ENCODE assay signal across 21 cellular contexts in the genomic region with DNA sequence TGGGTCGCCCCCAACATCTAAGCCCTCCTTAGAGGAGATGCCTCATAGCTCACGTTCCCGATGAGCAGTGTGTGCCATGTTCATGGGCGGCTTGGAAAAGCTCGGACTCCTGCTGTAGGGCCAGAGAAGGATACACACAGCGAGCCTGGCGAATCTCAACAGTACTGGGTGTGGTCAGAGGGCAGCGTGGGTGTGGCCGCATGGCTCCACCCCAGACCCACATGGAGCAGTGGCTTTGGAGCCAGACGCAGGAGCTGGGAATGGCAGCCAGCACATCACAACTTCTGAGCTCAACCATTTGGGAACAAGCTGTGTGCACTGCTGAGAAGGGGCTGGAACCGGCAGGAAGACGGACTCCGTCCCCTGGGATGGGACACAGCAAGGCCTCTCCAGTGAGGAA. TPM values are rescaled to one million over a fixed set of nuclear protein-coding genes. Genes with fewer than 3 reads are reported as not detected.
"Had no signal": no experiment of that assay in that cellular context is flagged by ENCODE, and none has a peak within 500 bp of the region (broad histone marks: within the 10 kb centered on the region; RNA-seq: fewer than 3 reads in every experiment).

No MANE protein-coding gene starts in this region.

- H3K9me3 ChIP-seq: left ventricle myocardium inferior, right lobe of liver, spleen, tibial artery had no signal

- H3K4me3 Mint-ChIP-seq: activated CD4-positive, alpha-beta memory T cell treated with anti-CD3 and anti-CD28 coated beads for 36 hours; activated CD4-positive, alpha-beta T cell treated with anti-CD3 and anti-CD28 coated beads for 36 hours; activated CD8-positive, alpha-beta memory T cell treated with anti-CD3 and anti-CD28 coated beads, Interleukin-2, amount 10 ng/mL, durations not matched to agents 7 days and 5 days; activated naive CD4-positive, alpha-beta T cell treated with anti-CD3 and anti-CD28 coated beads, Interleukin-2, amount 10 ng/mL, durations not matched to agents 7 days and 5 days; naive thymus-derived CD8-positive, alpha-beta T cell had no signal

- H3K27ac Mint-ChIP-seq: activated CD4-positive, alpha-beta memory T cell treated with anti-CD3 and anti-CD28 coated beads for 36 hours; activated CD4-positive, alpha-beta T cell treated with anti-CD3 and anti-CD28 coated beads for 36 hours; activated CD8-positive, alpha-beta memory T cell treated with anti-CD3 and anti-CD28 coated beads, Interleukin-2, amount 10 ng/mL, durations not matched to agents 7 days and 5 days; activated naive CD4-positive, alpha-beta T cell treated with anti-CD3 and anti-CD28 coated beads, Interleukin-2, amount 10 ng/mL, durations not matched to agents 7 days and 5 days; progenitor cell of endocrine pancreas had no signal

- H3K4me3 ChIP-seq: left ventricle myocardium inferior, right lobe of liver, spleen, tibial artery had no signal

- DNase-seq: activated CD4-positive, alpha-beta memory T cell treated with anti-CD3 and anti-CD28 coated beads for 36 hours; activated CD4-positive, alpha-beta T cell treated with anti-CD3 and anti-CD28 coated beads for 36 hours; activated CD8-positive, alpha-beta memory T cell treated with anti-CD3 and anti-CD28 coated beads, Interleukin-2, amount 10 ng/mL, durations not matched to agents 7 days and 5 days; activated naive CD4-positive, alpha-beta T cell treated with anti-CD3 and anti-CD28 coated beads, Interleukin-2, amount 10 ng/mL, durations not matched to agents 7 days and 5 days; activated T-cell treated with anti-CD3 and anti-CD28 coated beads, Interleukin-2, amount 50 U/mL, for 1 hour; erythroblast; hippocampal formation; kidney; left ventricle myocardium inferior; naive thymus-derived CD8-positive, alpha-beta T cell; nucleus accumbens; right lobe of liver; spleen; stimulated activated CD4-positive, alpha-beta T cell treated with anti-CD3 and anti-CD28 coated beads, Interleukin-1b, Interleukin-23, amount 100 ng/mL, for 48 hours; tibial artery; WERI-Rb-1 had no signal

- H3K9me3 Mint-ChIP-seq: activated CD4-positive, alpha-beta memory T cell treated with anti-CD3 and anti-CD28 coated beads for 36 hours; activated naive CD4-positive, alpha-beta T cell treated with anti-CD3 and anti-CD28 coated beads, Interleukin-2, amount 10 ng/mL, durations not matched to agents 7 days and 5 days; naive thymus-derived CD8-positive, alpha-beta T cell had no signal

- H3K27me3 ChIP-seq: right lobe of liver, spleen, tibial artery had no signal

- H3K27me3 Mint-ChIP-seq: activated CD4-positive, alpha-beta memory T cell treated with anti-CD3 and anti-CD28 coated beads for 36 hours; activated CD4-positive, alpha-beta T cell treated with anti-CD3 and anti-CD28 coated beads for 36 hours; activated CD8-positive, alpha-beta memory T cell treated with anti-CD3 and anti-CD28 coated beads, Interleukin-2, amount 10 ng/mL, durations not matched to agents 7 days and 5 days; activated naive CD4-positive, alpha-beta T cell treated with anti-CD3 and anti-CD28 coated beads, Interleukin-2, amount 10 ng/mL, durations not matched to agents 7 days and 5 days; naive thymus-derived CD8-positive, alpha-beta T cell; progenitor cell of endocrine pancreas had no signal

- H3K27ac ChIP-seq: left ventricle myocardium inferior, right lobe of liver, spleen, tibial artery, WERI-Rb-1 had no signal

- H3K4me1 Mint-ChIP-seq: activated CD4-positive, alpha-beta T cell treated with anti-CD3 and anti-CD28 coated beads for 36 hours; activated CD8-positive, alpha-beta memory T cell treated with anti-CD3 and anti-CD28 coated beads, Interleukin-2, amount 10 ng/mL, durations not matched to agents 7 days and 5 days; activated naive CD4-positive, alpha-beta T cell treated with anti-CD3 and anti-CD28 coated beads, Interleukin-2, amount 10 ng/mL, durations not matched to agents 7 days and 5 days had no signal

RNA-seq across cellular contexts. Expression of gene FUT5, which starts 59.3 kb away (rescaled TPM):
- total RNA-seq: activated CD8-positive, alpha-beta memory T cell treated with anti-CD3 and anti-CD28 coated beads, Interleukin-2, amount 10 ng/mL, durations not matched to agents 7 days and 5 days; dermis microvascular lymphatic vessel endothelial cell; left ventricle myocardium inferior; progenitor cell of endocrine pancreas; spleen; subcutaneous adipose tissue; T-helper 1 cell treated with Interleukin-12 subunit alpha and Interleukin-12 subunit beta and Interleukin-4 antibody, amounts not matched to agents 30 ng/mL and 1 ng/mL, for 36 hours had no signal
- polyA plus RNA-seq: adipose tissue, spleen had no signal
